ENCODE assay signal across 9 cellular contexts in the genomic region with DNA sequence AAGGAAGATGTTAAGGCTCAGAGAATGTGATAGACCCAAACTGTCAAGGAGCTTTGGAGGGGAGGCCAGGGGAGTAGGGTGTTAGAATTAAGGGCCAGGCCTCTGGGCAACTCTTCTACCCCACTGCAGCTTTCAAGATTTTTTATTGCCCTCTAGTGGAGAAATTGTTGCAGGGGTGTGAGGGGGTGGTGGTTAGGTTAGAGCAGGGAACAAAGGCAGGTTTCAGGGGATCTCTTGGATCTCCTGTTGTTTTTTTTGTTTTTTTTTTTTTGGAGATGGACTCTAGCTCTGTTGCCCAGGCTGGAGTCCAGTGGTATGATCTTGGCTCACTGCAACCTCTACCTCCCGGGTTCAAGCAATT. TPM values are rescaled to one million over a fixed set of nuclear protein-coding genes. Genes with fewer than 3 reads are reported as not detected.
DNase-seq lines count a peak whose midpoint lies in the region; ATAC-seq and TF ChIP-seq lines count a peak whose summit lies in the region.
"Had no signal": no experiment of that assay in that cellular context is flagged by ENCODE, and none has a peak within 500 bp of the region (broad histone marks: within the 10 kb centered on the region; RNA-seq: fewer than 3 reads in every experiment).

No MANE protein-coding gene starts in this region.

- H3K27me3 Mint-ChIP-seq in CD4-positive, CD25-positive, alpha-beta regulatory T cell, result peaks cover 4% of the 10 kb centered on the region

- no peak overlapping the region for H3K4me2 ChIP-seq in hepatocyte

- H3K27ac ChIP-seq in CD4-positive, CD25-positive, alpha-beta regulatory T cell (ENCODE audit: insufficient read depth, low read length, poor library complexity, severe bottlenecking), result no peak overlapping the region
- H3K27ac ChIP-seq in hepatocyte (no peak overlapping the region), adrenal gland (no peak overlapping the region)

- no peaks in the 10 kb centered on the region for H3K9me2 ChIP-seq in hepatocyte (replicated peaks; ENCODE audit: insufficient read depth)

- peaks cover 0 to 2% (median 0%) of the 10 kb centered on the region in 7 donors for H3K9me3 Mint-ChIP-seq in CD4-positive, CD25-positive, alpha-beta regulatory T cell

- in situ Hi-C loops in SK-MEL-5 (cut with HindIII; ENCODE audit: low pct_unique_long_range_greater_than_20kb, low sequenced_read_pairs), result no loop called here

- H3K79me2 ChIP-seq in hepatocyte, result peaks cover 33% of the 10 kb centered on the region

- peak; percentile 11 for TF ChIP-seq CTCF in hepatocyte (IDR thresholded peaks at IDR 0.05; ENCODE audit: poor library complexity)
- TF ChIP-seq CTCF in adrenal gland (IDR thresholded peaks at IDR 0.05), result peak in 1 of 6 experiments; percentile 17

- peaks cover 11% of the 10 kb centered on the region for H3K36me3 ChIP-seq in CD4-positive, CD25-positive, alpha-beta regulatory T cell (ENCODE audit: control insufficient read depth, insufficient read depth, low read length)
- no peaks in the 10 kb centered on the region for H3K36me3 ChIP-seq in hepatocyte (replicated peaks; ENCODE audit: insufficient read depth, low read depth)
- H3K36me3 ChIP-seq in adrenal gland (replicated peaks in 1 of 2), result peaks cover 0 to 12% of the 10 kb centered on the region in 2 donors

- H4K20me1 ChIP-seq in hepatocyte (ENCODE audit: insufficient read depth, poor library complexity, severe bottlenecking), result peaks cover 22% of the 10 kb centered on the region

- peaks cover 4 to 34% (median 15%) of the 10 kb centered on the region in 4 donors for H3K4me1 Mint-ChIP-seq in CD4-positive, CD25-positive, alpha-beta regulatory T cell

- H3K4me1 ChIP-seq in CD4-positive, CD25-positive, alpha-beta regulatory T cell (ENCODE audit: control insufficient read depth, insufficient read depth, low read length, poor library complexity, severe bottlenecking), result peaks cover 22% of the 10 kb centered on the region
- H3K4me1 ChIP-seq in hepatocyte (ENCODE audit: insufficient read depth) (peaks cover 16% of the 10 kb centered on the region), adrenal gland (replicated peaks in 1 of 2) (peaks cover 9 to 11% of the 10 kb centered on the region in 2 donors)

- WGBS in hepatocyte (ENCODE audit: low lambda C conversion rate, missing lambda C conversion rate), result 92% methylated on average over 1 of the region's 1 CpG
- WGBS in adrenal gland, 4 donors, result 82 to 100% (median 91%) methylated on average over 1 of the region's 1 CpG

- H3K36me3 Mint-ChIP-seq in CD4-positive, CD25-positive, alpha-beta regulatory T cell, result peaks cover 4% of the 10 kb centered on the region

- H3K4me3 Mint-ChIP-seq in CD4-positive, CD25-positive, alpha-beta regulatory T cell, result peak overlapping the region in 3 of 4 donors; percentile 38 to 95 (median 43)

- intact Hi-C loops in adrenal gland (cut with DNase I), result no loop called here

- H3K9me3 ChIP-seq in CD4-positive, CD25-positive, alpha-beta regulatory T cell (ENCODE audit: control insufficient read depth in 2 of 2, low read length in 2 of 2), result no peaks in the 10 kb centered on the region
- H3K9me3 ChIP-seq in hepatocyte (ENCODE audit: low read depth), result no peaks in the 10 kb centered on the region
- no peaks in the 10 kb centered on the region for H3K9me3 ChIP-seq in adrenal gland (replicated peaks in 1 of 3)

- DNase-seq in CD4-positive, CD25-positive, alpha-beta regulatory T cell, result peak in 2 of 3 donors; percentile 32 to 48
- DNase-seq in SK-MEL-5 (ENCODE audit: low read depth, low spot score) (peak; percentile 56), hepatocyte (ENCODE audit: low spot score) (no peak), NCI-H1694 treated with DMSO at 0.1 percent for 48 hours (lab: John Stamatoyannopoulos, UW) (no peak), cerebellar cortex (ENCODE audit: low spot score) (no peak), adrenal gland (no peak)
- DNase-seq: left ventricle myocardium superior had no signal

- no peak for TF ChIP-seq POLR2A in adrenal gland (IDR thresholded peaks at IDR 0.05)

- peak overlapping the region in 2 of 3 donors; percentile 55 to 94 for H3K27ac Mint-ChIP-seq in CD4-positive, CD25-positive, alpha-beta regulatory T cell

- ATAC-seq in CD4-positive, CD25-positive, alpha-beta regulatory T cell (ENCODE audit: low read depth in 2 of 2), result no peak
- ATAC-seq in GM21526 (IDR thresholded peaks at IDR 0.05; ENCODE audit: low FRiP score, unreplicated experiment), result peak; percentile 43
- ATAC-seq in HG03139 (IDR thresholded peaks at IDR 0.05; ENCODE audit: unreplicated experiment), result no peak
- ATAC-seq: left ventricle myocardium superior had no signal

- no peaks in the 10 kb centered on the region for H3K27me3 ChIP-seq in CD4-positive, CD25-positive, alpha-beta regulatory T cell (ENCODE audit: control insufficient read depth, insufficient read depth, low read length)
- H3K27me3 ChIP-seq in hepatocyte (peaks cover 12% of the 10 kb centered on the region), adrenal gland (no peaks in the 10 kb centered on the region)

- no peak overlapping the region for H3K4me3 ChIP-seq in CD4-positive, CD25-positive, alpha-beta regulatory T cell (ENCODE audit: low read depth, low read length)
- H3K4me3 ChIP-seq in hepatocyte (no peak overlapping the region), adrenal gland (no peak overlapping the region)

- H2AFZ ChIP-seq in hepatocyte, result no peak overlapping the region

RNA-seq across cellular contexts. Expression of a gene that starts 1.4 kb away (rescaled TPM):
- 72.2 TPM for total RNA-seq in CD4-positive, CD25-positive, alpha-beta regulatory T cell
- 100 to 1,000 TPM; 139 to 155 (median 151) TPM for polyA plus RNA-seq in CD4-positive, CD25-positive, alpha-beta regulatory T cell
- 128 and 129 TPM in 2 replicates for total RNA-seq in SK-MEL-5 (2014; rRNA removed; shearing (Covaris generic))
- polyA plus RNA-seq in SK-MEL-5 (2015; cell fraction: cytosol; rRNA removed), result 125 and 127 TPM in 2 replicates
- polyA plus RNA-seq in SK-MEL-5 (2015; cell fraction: nucleus; rRNA removed), result 110 and 117 TPM in 2 replicates
- 159 and 187 TPM in 2 replicates for total RNA-seq in hepatocyte
- 310 and 317 TPM in 2 replicates for polyA plus RNA-seq in hepatocyte
- total RNA-seq in adrenal gland, result 100 to 1,000 TPM in 3 of 8 donors, 10 to 100 TPM in 5; 76.2 to 166 (median 96.0) TPM
- 100 to 1,000 TPM in 1 of 3 donors, 10 to 100 TPM in 2; 61.0 to 146 (median 70.8) TPM for polyA plus RNA-seq in adrenal gland

RNA-seq across cellular contexts. Expression of a gene that starts 29.6 kb away (rescaled TPM):
- total RNA-seq in CD4-positive, CD25-positive, alpha-beta regulatory T cell, result 1.1 TPM
- under 1 TPM in 3 of 4 donors, not detected in 1; 0.47 to 0.92 (median 0.78) TPM for polyA plus RNA-seq in CD4-positive, CD25-positive, alpha-beta regulatory T cell
- not detected in 2 replicates for total RNA-seq in SK-MEL-5 (2014; rRNA removed; shearing (Covaris generic))
- polyA plus RNA-seq in SK-MEL-5 (2015; cell fraction: cytosol; rRNA removed), result not detected in 2 replicates
- polyA plus RNA-seq in SK-MEL-5 (2015; cell fraction: nucleus; rRNA removed), result 0.96 TPM in 1 of 2 replicates, not detected in the other
- total RNA-seq in hepatocyte, result 12.4 and 14.0 TPM in 2 replicates
- polyA plus RNA-seq in hepatocyte, result 11.3 and 12.0 TPM in 2 replicates
- under 1 TPM in 2 of 8 donors, not detected in 6; 0.70 to 0.97 TPM for total RNA-seq in adrenal gland
- 1 to 10 TPM in 2 of 3 donors, not detected in 1; 1.1 to 2.2 TPM for polyA plus RNA-seq in adrenal gland
- total RNA-seq: left ventricle myocardium superior had no signal

Comparison
In these comparisons a context has a peak if more than half of its experiments do, and no peak if none do; other contexts are left out.
1. DNase-seq: peak in CD4-positive, CD25-positive, alpha-beta regulatory T cell (2 of 3) and SK-MEL-5 (single experiment); none in hepatocyte (single experiment), NCI-H1694 treated with DMSO at 0.1 percent for 48 hours (single experiment), cerebellar cortex (single experiment) and adrenal gland (0 of 7).